In the genomic region with DNA sequence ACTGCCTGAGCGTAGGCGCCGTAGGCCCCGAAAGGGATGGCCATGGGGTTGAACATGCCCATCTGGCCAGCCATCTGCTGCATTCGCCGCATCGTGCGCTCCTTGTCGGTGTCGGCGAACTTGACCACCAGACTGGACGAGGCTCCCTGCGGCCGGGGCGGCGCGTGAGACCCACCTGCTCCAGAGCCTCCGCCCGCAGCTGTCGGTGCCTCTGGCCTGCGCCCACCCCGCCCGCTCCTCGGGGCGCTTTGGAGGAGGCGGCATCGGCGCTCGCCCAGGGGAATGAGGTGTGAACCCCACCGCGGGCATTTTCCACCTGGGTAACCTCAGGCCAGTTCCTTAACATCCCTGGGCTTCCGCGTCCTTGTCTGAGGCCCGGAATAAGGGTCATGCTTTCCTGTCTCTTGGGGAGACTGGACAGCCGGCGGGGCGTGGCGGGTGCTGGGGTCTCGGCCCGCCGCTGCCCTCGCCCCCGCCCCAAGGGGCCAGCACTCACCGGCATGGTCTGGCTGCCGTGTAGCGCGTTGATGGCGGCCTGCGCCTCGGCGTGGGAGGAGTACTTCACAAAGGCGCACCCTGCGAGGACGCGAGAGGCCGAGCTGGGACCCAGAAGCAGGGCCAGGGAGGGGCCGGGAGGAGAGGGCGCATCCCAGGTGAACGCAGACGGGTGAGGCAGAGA, we compare ENCODE assay signal across 21 cellular contexts.
"Had no signal": no experiment of that assay in that cellular context is flagged by ENCODE, and none has a peak within 500 bp of the region (broad histone marks: within the 10 kb centered on the region; RNA-seq: fewer than 3 reads in every experiment).

No MANE protein-coding gene starts in this region.

- ATAC-seq: gastroesophageal sphincter; left lung; lower lobe of right lung; natural killer cell treated with Interleukin-12 subunit alpha and Interleukin-12 subunit beta and Interleukin-15 and Interleukin-18, amount 100 ng/mL, for 72 hours; psoas muscle; sciatic nerve; stimulated activated memory B cell treated with anti-CD40 and anti-IgM and Interleukin-4, amounts not matched to agents 10 μg/mL and 1 μg/mL and 100 μg/mL, for 72 hours had no signal

- H3K4me1 ChIP-seq: gastroesophageal sphincter, left lung, lower lobe of right lung, parathyroid adenoma, psoas muscle, spleen, transverse colon had no signal

- H3K9ac ChIP-seq: neural progenitor cell, parathyroid adenoma had no signal

- H3K4me3 ChIP-seq: esophagus muscularis mucosa, gastroesophageal sphincter, left lung, lower lobe of right lung, neural progenitor cell, psoas muscle, spleen, thoracic aorta, transverse colon had no signal

- H2AFZ ChIP-seq: neural progenitor cell had no signal

- H3K27ac ChIP-seq: epithelial cell of prostate, esophagus muscularis mucosa, gastroesophageal sphincter, left lung, lower lobe of right lung, neural progenitor cell, parathyroid adenoma, psoas muscle, spleen, thoracic aorta, transverse colon had no signal

- DNase-seq: effector memory CD4-positive, alpha-beta T cell; immature natural killer cell; lower lobe of right lung; midbrain; occipital lobe; psoas muscle; spleen; stimulated activated CD4-positive, alpha-beta T cell treated with anti-CD3 and anti-CD28 coated beads, Interleukin-15, amount 100 ng/mL, for 24 hours; stimulated activated CD4-positive, alpha-beta T cell treated with anti-CD3 and anti-CD28 coated beads, Interleukin-1b, Interleukin-23, amount 100 ng/mL, for 48 hours; stimulated activated CD4-positive, alpha-beta T cell treated with anti-CD3 and anti-CD28 coated beads, Interleukin-4, amount 100 ng/mL, for 24 hours; transverse colon had no signal

- H3K27me3 ChIP-seq: neural progenitor cell had no signal

- H3K4me2 ChIP-seq: neural progenitor cell had no signal

- H3K9me3 ChIP-seq: esophagus muscularis mucosa, gastroesophageal sphincter, left lung, lower lobe of right lung, psoas muscle, thoracic aorta, transverse colon had no signal

- H3K36me3 ChIP-seq: esophagus muscularis mucosa, gastroesophageal sphincter, left lung, lower lobe of right lung, neural progenitor cell, spleen, thoracic aorta, transverse colon had no signal
